Comparison of ENCODE assay signal across 11 cellular contexts in genomic region chr6:75147512-75147911, GRCh38. TPM values are rescaled to one million over a fixed set of nuclear protein-coding genes. Genes with fewer than 3 reads are reported as not detected.
DNase-seq lines count a peak whose midpoint lies in the region; ATAC-seq and TF ChIP-seq lines count a peak whose summit lies in the region.
"Had no signal": no experiment of that assay in that cellular context is flagged by ENCODE, and none has a peak within 500 bp of the region (broad histone marks: within the 10 kb centered on the region; RNA-seq: fewer than 3 reads in every experiment).

No MANE protein-coding gene starts in this region.

- no peak overlapping the region for H3K4me3 Mint-ChIP-seq in effector memory CD8-positive, alpha-beta T cell
- no peak overlapping the region for H3K4me3 Mint-ChIP-seq in H9
- H3K4me3 Mint-ChIP-seq: activated CD4-positive, alpha-beta memory T cell treated with anti-CD3 and anti-CD28 coated beads, Interleukin-2, amount 10 ng/mL, durations not matched to agents 7 days and 5 days had no signal

- no peak overlapping the region for H3K4me2 ChIP-seq in MM.1S (ENCODE audit: low read depth, low read length)
- H3K4me2 ChIP-seq in H9 (ENCODE audit: insufficient read depth, insufficient read length, low read length): no peak overlapping the region

- H2AK5ac ChIP-seq in H9 (ENCODE audit: insufficient read length, low read length): no peak overlapping the region

- H3K23ac ChIP-seq in H9 (ENCODE audit: insufficient read length, low read depth, low read length): no peak overlapping the region

- peaks cover 9 to 14% of the 10 kb centered on the region in 2 donors for H3K27me3 Mint-ChIP-seq in effector memory CD8-positive, alpha-beta T cell
- no peaks in the 10 kb centered on the region for H3K27me3 Mint-ChIP-seq in H9 (ENCODE audit: low read depth)

- H4K91ac ChIP-seq in H9 (ENCODE audit: insufficient read length, low read depth, low read length): no peak overlapping the region

- no peak for TF ChIP-seq CTCF in GM12865 (IDR thresholded peaks at IDR 0.05; ENCODE audit: insufficient read depth, low read depth, low read length, missing control alignments)
- no peak for TF ChIP-seq CTCF in MM.1S (IDR thresholded peaks at IDR 0.05; ENCODE audit: low read length)
- no peak for TF ChIP-seq CTCF in H9 (conservative IDR thresholded peaks at IDR 0.05)

- no peaks in the 10 kb centered on the region for H3K9me3 ChIP-seq in MM.1S (replicated peaks; ENCODE audit: insufficient read depth, low read length)
- H3K9me3 ChIP-seq in H9 (ENCODE audit: control insufficient read depth, low read depth, low read length): no peaks in the 10 kb centered on the region
- H3K9me3 ChIP-seq: suprapubic skin had no signal

- no peak overlapping the region for H3K14ac ChIP-seq in H9 (ENCODE audit: insufficient read depth, low read length)

- H3K4me3 ChIP-seq in GM12865 (ENCODE audit: low read depth, low read length) (no peak overlapping the region), MM.1S (ENCODE audit: low read length) (no peak overlapping the region)
- H3K4me3 ChIP-seq: suprapubic skin had no signal

- H3F3A ChIP-seq in MM.1S (ENCODE audit: insufficient read depth, low read length): no peaks in the 10 kb centered on the region

- H3K27ac Mint-ChIP-seq in effector memory CD8-positive, alpha-beta T cell: no peak overlapping the region
- H3K27ac Mint-ChIP-seq in H9: no peak overlapping the region
- H3K27ac Mint-ChIP-seq: activated CD4-positive, alpha-beta memory T cell treated with anti-CD3 and anti-CD28 coated beads, Interleukin-2, amount 10 ng/mL, durations not matched to agents 7 days and 5 days had no signal

- H3K9me2 ChIP-seq in MM.1S (replicated peaks; ENCODE audit: insufficient read depth, low read length): no peaks in the 10 kb centered on the region

- H2BK12ac ChIP-seq in H9 (ENCODE audit: insufficient read length, low read depth, low read length): no peak overlapping the region

- no peak overlapping the region for H4K5ac ChIP-seq in H9 (ENCODE audit: insufficient read length, low read depth, low read length)

- no peaks in the 10 kb centered on the region for H3K23me2 ChIP-seq in H9 (ENCODE audit: insufficient read length, low read depth, low read length, poor library complexity, severe bottlenecking)

- H4K8ac ChIP-seq in H9 (replicated peaks; ENCODE audit: insufficient read length, low read depth, low read length): no peak overlapping the region

- H3K9me3 Mint-ChIP-seq in effector memory CD8-positive, alpha-beta T cell: no peaks in the 10 kb centered on the region
- no peaks in the 10 kb centered on the region for H3K9me3 Mint-ChIP-seq in H9
- H3K9me3 Mint-ChIP-seq: activated CD4-positive, alpha-beta memory T cell treated with anti-CD3 and anti-CD28 coated beads, Interleukin-2, amount 10 ng/mL, durations not matched to agents 7 days and 5 days had no signal

- no peaks in the 10 kb centered on the region for H3K79me2 ChIP-seq in MM.1S (ENCODE audit: low read length)
- H3K79me2 ChIP-seq in H9 (ENCODE audit: insufficient read depth, low read length): no peaks in the 10 kb centered on the region

- no peaks in the 10 kb centered on the region for H3K36me3 ChIP-seq in MM.1S (replicated peaks; ENCODE audit: insufficient read depth, low read length)

- no peak overlapping the region for H2BK120ac ChIP-seq in H9 (ENCODE audit: low read depth, low read length, poor library complexity, severe bottlenecking)

- H3K27me3 ChIP-seq in MM.1S (replicated peaks; ENCODE audit: insufficient read depth, low read length): no peaks in the 10 kb centered on the region
- H3K27me3 ChIP-seq in H9 (ENCODE audit: insufficient read depth, low read length): no peaks in the 10 kb centered on the region
- H3K27me3 ChIP-seq: suprapubic skin had no signal

- H2AFZ ChIP-seq in MM.1S (ENCODE audit: low read length) (no peak overlapping the region), H9 (ENCODE audit: low read length) (no peak overlapping the region)

- no peak overlapping the region for H3K4ac ChIP-seq in H9 (ENCODE audit: low read depth, low read length)

- no peak overlapping the region for H2BK5ac ChIP-seq in H9 (ENCODE audit: insufficient read length, low read length)

- H3K9ac ChIP-seq in MM.1S (ENCODE audit: low read length) (no peak overlapping the region), H9 (ENCODE audit: extremely low read depth, insufficient read length, low read length) (no peak overlapping the region)

- no peak overlapping the region for H2BK15ac ChIP-seq in H9 (ENCODE audit: low read depth, low read length)

- no peaks in the 10 kb centered on the region for H3K36me3 Mint-ChIP-seq in effector memory CD8-positive, alpha-beta T cell (ENCODE audit: insufficient read depth)
- H3K36me3 Mint-ChIP-seq in H9 (ENCODE audit: insufficient read depth in 1 of 3, low read depth in 3 of 3): no peaks in the 10 kb centered on the region

- H3K4me1 ChIP-seq in MM.1S (ENCODE audit: low read length) (peaks cover 5% of the 10 kb centered on the region), H9 (ENCODE audit: insufficient read depth, low read length) (no peaks in the 10 kb centered on the region)
- H3K4me1 ChIP-seq: suprapubic skin had no signal

- WGBS in H9 (ENCODE audit: extremely low coverage, insufficient read length, low lambda C conversion rate): no CpG with 5 or more reads among the region's 2 CpGs

- H3T11ph ChIP-seq in H9 (ENCODE audit: low read length): no peak overlapping the region

- ATAC-seq in GM19395 (IDR thresholded peaks at IDR 0.05; ENCODE audit: unreplicated experiment): peak; percentile 99
- ATAC-seq in HG02884 (IDR thresholded peaks at IDR 0.05; ENCODE audit: unreplicated experiment): peak; percentile 97
- no peak for ATAC-seq in effector memory CD8-positive, alpha-beta T cell (replicated peaks)

- no peak overlapping the region for H3K18ac ChIP-seq in H9 (ENCODE audit: insufficient read length, low read depth, low read length)

- DNase-seq in GM12865 (ENCODE audit: low read depth): peak; percentile 54
- DNase-seq in MM.1S: peak; percentile 59
- DNase-seq in dedifferentiated amniotic fluid mesenchymal stem cell (ENCODE audit: extremely low spot score): no peak
- DNase-seq in effector memory CD8-positive, alpha-beta T cell: no peak
- no peak for DNase-seq in NCI-H187 treated with DMSO at 0.1 percent for 48 hours (lab: John Stamatoyannopoulos, UW)
- DNase-seq in H9: no peak
- DNase-seq: activated CD4-positive, alpha-beta memory T cell treated with anti-CD3 and anti-CD28 coated beads, Interleukin-2, amount 10 ng/mL, durations not matched to agents 7 days and 5 days had no signal

- H3K27ac ChIP-seq in MM.1S (ENCODE audit: low read length): peak overlapping the region; percentile 28; the same call in 1 of the 2 replicates
- no peak overlapping the region for H3K27ac ChIP-seq in H9 (ENCODE audit: insufficient read length, low read depth, low read length)
- H3K27ac ChIP-seq: RWPE1, suprapubic skin had no signal

- no peak overlapping the region for H3K56ac ChIP-seq in H9 (ENCODE audit: insufficient read length, low read depth, low read length)

- no peak overlapping the region for H2BK20ac ChIP-seq in H9 (ENCODE audit: low read depth, low read length, poor library complexity, severe bottlenecking)

- no peaks in the 10 kb centered on the region for H3K4me1 Mint-ChIP-seq in effector memory CD8-positive, alpha-beta T cell (ENCODE audit: low read depth in 2 of 2)
- no peaks in the 10 kb centered on the region for H3K4me1 Mint-ChIP-seq in H9
- H3K4me1 Mint-ChIP-seq: activated CD4-positive, alpha-beta memory T cell treated with anti-CD3 and anti-CD28 coated beads, Interleukin-2, amount 10 ng/mL, durations not matched to agents 7 days and 5 days had no signal

- H4K20me1 ChIP-seq in MM.1S (ENCODE audit: insufficient read depth, low read length) (no peaks in the 10 kb centered on the region), H9 (ENCODE audit: control insufficient read depth, insufficient read depth, insufficient read length) (no peaks in the 10 kb centered on the region)

- H3K79me1 ChIP-seq in H9 (ENCODE audit: insufficient read depth, low read depth, low read length, poor library complexity, severe bottlenecking): no peaks in the 10 kb centered on the region

RNA-seq across cellular contexts. Expression of gene COL12A1, which starts 58.3 kb away (rescaled TPM):
- total RNA-seq in H9 (2021): 0.96 and 1.4 TPM in 2 replicates
- total RNA-seq: activated CD4-positive, alpha-beta memory T cell treated with anti-CD3 and anti-CD28 coated beads, Interleukin-2, amount 10 ng/mL, durations not matched to agents 7 days and 5 days had no signal

Comparison
In these comparisons a context has a peak if more than half of its experiments do, and no peak if none do; other contexts are left out.
1. DNase-seq: peak in GM12865 (single experiment) and MM.1S (single experiment); none in dedifferentiated amniotic fluid mesenchymal stem cell (single experiment), effector memory CD8-positive, alpha-beta T cell (0 of 3), NCI-H187 treated with DMSO at 0.1 percent for 48 hours (single experiment) and H9 (single experiment).